Comparison of ENCODE assay signal across 8 cellular contexts in genomic region chr1:47231314-47232186, GRCh38. TPM values are rescaled to one million over a fixed set of nuclear protein-coding genes. Genes with fewer than 3 reads are reported as not detected.
DNase-seq lines count a peak whose midpoint lies in the region; ATAC-seq and TF ChIP-seq lines count a peak whose summit lies in the region.

No MANE protein-coding gene starts in this region.

- peaks cover 25% of the 10 kb centered on the region for H3K4me1 Mint-ChIP-seq in activated naive CD8-positive, alpha-beta T cell (ENCODE audit: low read depth)

- H3K4me3 Mint-ChIP-seq in activated naive CD8-positive, alpha-beta T cell = peak overlapping the region; percentile 84

- no peak overlapping the region for H3K27ac Mint-ChIP-seq in activated naive CD8-positive, alpha-beta T cell

- H3K27me3 ChIP-seq in BLaER1 = peaks cover 92% of the 10 kb centered on the region

- DNase-seq in KG1 (lab: John Stamatoyannopoulos, UW) (peak; percentile 23), left ventricle myocardium superior (no peak), renal cortical epithelial cell (ENCODE audit: low read depth) (peak; percentile 24), HuH-7.5 (ENCODE audit: low spot score) (no peak), GM10248 (ENCODE audit: extremely low spot score) (no peak)

- peaks cover 13% of the 10 kb centered on the region; the same call in 1 of the 2 replicates for H3K9me3 ChIP-seq in BLaER1

- peaks cover 11% of the 10 kb centered on the region for H3K4me1 ChIP-seq in BLaER1

- ATAC-seq in left ventricle myocardium superior (peak; percentile 47), GM18858 (IDR thresholded peaks at IDR 0.05; ENCODE audit: unreplicated experiment) (no peak)

- peaks cover 39% of the 10 kb centered on the region for H4K20me1 ChIP-seq in BLaER1

- H3K9ac ChIP-seq in BLaER1 = no peak overlapping the region

- POLR2A ChIA-PET in GM10248 (lab: Yijun Ruan, JAX) = no interaction called here

- CTCF ChIA-PET in GM10248 (lab: Yijun Ruan, JAX) = interaction anchor here (2.1 kb wide), 1 partner anchor 206 kb away, joined by 4 read pairs; the partner anchor contains the start of gene FOXD2

- H3K9me3 Mint-ChIP-seq in activated naive CD8-positive, alpha-beta T cell (ENCODE audit: low read depth) = no peaks in the 10 kb centered on the region

- H3K36me3 ChIP-seq in BLaER1 = no peaks in the 10 kb centered on the region

- peaks cover 56% of the 10 kb centered on the region for H3K27me3 Mint-ChIP-seq in activated naive CD8-positive, alpha-beta T cell

- TF ChIP-seq CTCF in GM10248 (IDR thresholded peaks at IDR 0.05; ENCODE audit: control extremely low read depth, extremely low read depth, low read depth, missing control alignments) = no peak

- no peak overlapping the region for H3K4me3 ChIP-seq in BLaER1

- H3K27ac ChIP-seq in BLaER1 = no peak overlapping the region

- H3K36me3 Mint-ChIP-seq in activated naive CD8-positive, alpha-beta T cell = no peaks in the 10 kb centered on the region

- intact Hi-C loops in left ventricle myocardium superior (cut with micrococcal nuclease) = no loop called here

- H3K4me2 ChIP-seq in BLaER1 = peak overlapping the region; percentile 29

RNA-seq across cellular contexts. Expression of gene TAL1, which starts 0.5 kb away (rescaled TPM):
- total RNA-seq in left ventricle myocardium superior (3.7 TPM), renal cortical epithelial cell (0.35 TPM in 2 replicates)

RNA-seq across cellular contexts. Expression of gene PDZK1IP1, which starts 41.7 kb away (rescaled TPM):
- total RNA-seq in left ventricle myocardium superior = not detected
- total RNA-seq in renal cortical epithelial cell = 288 and 398 TPM in 2 replicates

Comparison
In these comparisons a context has a peak if more than half of its experiments do, and no peak if none do; other contexts are left out.
1. DNase-seq: peak in KG1 (single experiment) and renal cortical epithelial cell (single experiment); none in left ventricle myocardium superior (single experiment), HuH-7.5 (single experiment) and GM10248 (single experiment).
2. RNA of gene PDZK1IP1, which starts 41.7 kb away (total RNA-seq): 288 to 398 TPM in renal cortical epithelial cell; not detected in left ventricle myocardium superior (single experiment); every median in the first group is over 100 times any median in the second.